Comparison of ENCODE assay signal across 25 cellular contexts in the genomic region with DNA sequence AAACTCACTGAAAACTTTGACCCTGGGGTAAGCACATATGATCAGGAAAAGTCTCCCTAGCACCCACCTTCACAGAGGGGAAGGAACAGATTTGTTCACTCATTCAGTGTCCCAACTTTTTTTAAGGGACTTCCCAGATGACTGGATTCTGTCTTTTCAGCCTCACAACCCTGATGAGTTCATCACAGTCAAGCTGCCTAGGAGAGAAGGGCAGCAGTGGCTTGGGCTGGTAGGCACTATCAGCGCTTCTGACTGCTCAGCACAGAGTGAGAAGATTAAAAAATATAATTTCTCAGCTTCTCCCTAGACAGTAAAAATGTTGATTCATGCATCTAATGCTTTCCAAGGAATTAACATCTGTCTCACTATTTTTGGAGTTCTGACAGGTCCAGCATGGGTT.
"Had no signal": no experiment of that assay in that cellular context is flagged by ENCODE, and none has a peak within 500 bp of the region (broad histone marks: within the 10 kb centered on the region; RNA-seq: fewer than 3 reads in every experiment).

No MANE protein-coding gene starts in this region.

- H3K4me3 ChIP-seq: lower lobe of right lung, mucosa of descending colon, right lobe of liver, smooth muscle cell, thoracic aorta, upper lobe of left lung had no signal

- DNase-seq: activated CD4-positive, alpha-beta T cell treated with anti-CD3 and anti-CD28 coated beads, Interleukin-2, amount 50 U/mL, for 1 hour; activated CD4-positive, CD25-positive, alpha-beta regulatory T cell treated with anti-CD3 and anti-CD28 coated beads, Interleukin-2, amount 50 U/mL, for 72 hours; activated CD8-positive, alpha-beta T cell treated with anti-CD3 and anti-CD28 coated beads, Interleukin-2, amount 10 ng/mL, durations not matched to agents 7 days and 5 days; activated T-cell treated with anti-CD3 and anti-CD28 coated beads, Interleukin-2, amount 50 U/mL, for 1 hour; aorta; caudate nucleus; effector CD4-positive, alpha-beta T cell; foreskin fibroblast; left colon; lower lobe of right lung; mesendoderm; mucosa of descending colon; occipital lobe; right lobe of liver; stimulated activated CD4-positive, alpha-beta T cell treated with anti-CD3 and anti-CD28 coated beads, Interleukin-2, amount 100 ng/mL, for 48 hours; stimulated activated CD8-positive, alpha-beta memory T cell treated with anti-CD3 and anti-CD28 coated beads, Interleukin-4, amount 100 ng/mL, for 48 hours; stimulated activated naive CD4-positive, alpha-beta T cell treated with Interleukin-2 at 50 U/mL for 16 hours; T-helper 2 cell; upper lobe of left lung; WERI-Rb-1 had no signal

- ATAC-seq: activated CD8-positive, alpha-beta T cell treated with anti-CD3 and anti-CD28 coated beads, Interleukin-2, amount 10 ng/mL, durations not matched to agents 7 days and 5 days; left colon; lower lobe of right lung; mucosa of descending colon; right lobe of liver had no signal

- H3K4me3 Mint-ChIP-seq: activated CD8-positive, alpha-beta T cell treated with anti-CD3 and anti-CD28 coated beads, Interleukin-2, amount 10 ng/mL, durations not matched to agents 7 days and 5 days; brain; dendritic cell treated with granulocyte-macrophage colony-stimulating factor and Interleukin-4, amounts not matched to agents 40 ng/mL and 50 ng/mL, for 4 days had no signal

- H3K9me3 ChIP-seq: lower lobe of right lung, right lobe of liver, thoracic aorta had no signal

- H3K27me3 ChIP-seq: right lobe of liver, upper lobe of left lung had no signal

- H3K27ac Mint-ChIP-seq: activated CD8-positive, alpha-beta T cell treated with anti-CD3 and anti-CD28 coated beads, Interleukin-2, amount 10 ng/mL, durations not matched to agents 7 days and 5 days; activated naive CD4-positive, alpha-beta T cell treated with anti-CD3 and anti-CD28 coated beads, Interleukin-2, amount 50 U/mL, for 72 hours; brain; dendritic cell treated with granulocyte-macrophage colony-stimulating factor and Interleukin-4, amounts not matched to agents 40 ng/mL and 50 ng/mL, for 4 days had no signal

- H3K27ac ChIP-seq: lower lobe of right lung, right lobe of liver, thoracic aorta, upper lobe of left lung, WERI-Rb-1 had no signal

- H3K36me3 ChIP-seq: lower lobe of right lung, right lobe of liver, thoracic aorta, upper lobe of left lung, WERI-Rb-1 had no signal

- H3K4me1 Mint-ChIP-seq: brain had no signal

- H3K4me1 ChIP-seq: lower lobe of right lung, right lobe of liver, upper lobe of left lung had no signal

- H3K36me3 Mint-ChIP-seq: brain had no signal
